8 cellular contexts compared by ENCODE assay signal in the genomic region with DNA sequence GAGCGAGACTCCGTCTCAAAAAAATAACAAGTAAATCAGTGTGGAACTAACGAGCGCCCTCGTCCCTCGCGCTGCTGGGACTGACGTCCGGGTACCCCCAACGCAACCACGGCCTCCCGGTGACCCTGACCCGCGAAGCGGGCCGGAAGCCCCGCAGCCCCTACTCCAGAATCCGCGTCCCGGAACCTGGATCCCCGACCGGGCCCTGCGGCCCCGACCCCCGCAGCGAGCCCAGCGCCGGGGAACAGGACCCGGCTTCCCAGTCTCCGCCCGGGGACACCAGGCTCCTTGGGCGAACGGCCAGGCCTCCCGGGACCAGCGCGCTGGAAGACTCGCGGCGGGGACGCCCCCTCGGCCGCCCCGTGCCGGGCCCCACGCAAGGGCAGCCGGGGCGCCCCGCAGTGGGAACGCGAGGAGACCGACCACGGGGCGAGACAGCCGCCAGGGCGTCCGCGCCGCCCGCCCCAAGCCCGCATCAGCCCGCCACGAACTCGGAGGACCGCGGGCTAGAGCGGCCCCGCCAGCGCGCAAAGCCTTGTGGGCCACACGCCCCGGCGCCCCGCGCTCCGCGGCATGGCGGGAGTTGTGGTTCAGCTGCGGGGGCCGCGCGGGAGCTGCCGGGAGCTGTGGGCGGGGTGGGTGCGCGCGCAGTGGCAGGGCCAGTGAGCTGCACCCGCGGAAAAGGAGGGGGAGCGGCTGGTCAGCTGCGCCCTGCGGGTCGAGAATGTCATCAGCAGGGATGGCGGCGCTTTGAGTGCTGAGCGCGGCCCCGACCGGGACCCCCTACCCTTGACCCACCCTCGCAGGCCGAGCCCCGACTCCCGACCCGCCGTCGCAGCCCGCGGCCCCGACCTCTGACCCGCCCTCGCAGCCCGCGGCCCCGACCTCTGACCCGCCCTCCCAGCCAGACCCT.
DNase-seq lines count a peak whose midpoint lies in the region; ATAC-seq lines count a peak whose summit lies in the region.

No MANE protein-coding gene starts in this region.

- H3K4me1 Mint-ChIP-seq in central memory CD8-positive, alpha-beta T cell, result peaks cover 9% of the 10 kb centered on the region

- H3K36me3 Mint-ChIP-seq in central memory CD8-positive, alpha-beta T cell (ENCODE audit: insufficient read depth), result peaks cover 6% of the 10 kb centered on the region

- ATAC-seq in GM18909 (IDR thresholded peaks at IDR 0.05; ENCODE audit: poor library complexity, unreplicated experiment), result peak; percentile 84
- ATAC-seq in HG03175 (IDR thresholded peaks at IDR 0.05; ENCODE audit: unreplicated experiment), result peak; percentile 85
- ATAC-seq in activated CD4-positive, CD25-positive, alpha-beta regulatory T cell treated with anti-CD3 and anti-CD28 coated beads, Interleukin-2, amount 50 U/mL, for 24 hours, result peak; percentile 98
- peak; percentile 94 for ATAC-seq in central memory CD8-positive, alpha-beta T cell (replicated peaks; ENCODE audit: extremely low read depth, poor library complexity, severe bottlenecking)

- in situ Hi-C loops in ACHN (cut with HindIII; ENCODE audit: low pct_ligation_motif_present, low pct_unique_long_range_greater_than_20kb, low sequenced_read_pairs), result no loop called here

- peak overlapping the region; percentile 76 for H3K4me3 Mint-ChIP-seq in central memory CD8-positive, alpha-beta T cell

- H3K27ac Mint-ChIP-seq in central memory CD8-positive, alpha-beta T cell (ENCODE audit: low read depth), result peak overlapping the region; percentile 74

- DNase-seq in ACHN, result peak; percentile 89
- DNase-seq in NCI-H345 treated with DMSO at 0.1 percent for 48 hours (lab: John Stamatoyannopoulos, UW; ENCODE audit: unreplicated experiment), result peak; percentile 80
- peak; percentile 82 to 84 for DNase-seq in central memory CD8-positive, alpha-beta T cell (ENCODE audit: low spot score in 2 of 2)
- DNase-seq in kidney glomerular epithelial cell (lab: John Stamatoyannopoulos, UW), result peak; percentile 75
- peak; percentile 95 for DNase-seq in stimulated activated CD4-positive, alpha-beta T cell treated with anti-CD3 and anti-CD28 coated beads, Interleukin-15, amount 100 ng/mL, for 24 hours

- H3K27me3 Mint-ChIP-seq in central memory CD8-positive, alpha-beta T cell, result peaks cover 9% of the 10 kb centered on the region

- H3K9me3 Mint-ChIP-seq in central memory CD8-positive, alpha-beta T cell, result no peaks in the 10 kb centered on the region

Comparison
In these comparisons a context has a peak if more than half of its experiments do, and no peak if none do; other contexts are left out.
1. Peak in every context shown above with its lines: DNase-seq and ATAC-seq.